In genomic region chr11:1337647-1338007, GRCh38 we compare ENCODE assay signal across 12 cellular contexts. TPM values are rescaled to one million over a fixed set of nuclear protein-coding genes. Genes with fewer than 3 reads are reported as not detected.
DNase-seq lines count a peak whose midpoint lies in the region; ATAC-seq lines count a peak whose summit lies in the region.
"Had no signal": no experiment of that assay in that cellular context is flagged by ENCODE, and none has a peak within 500 bp of the region (broad histone marks: within the 10 kb centered on the region; RNA-seq: fewer than 3 reads in every experiment).

No MANE protein-coding gene starts in this region.

- H3K27ac ChIP-seq in iPS DF 6.9 (ENCODE audit: low read length): no peak overlapping the region
- H3K27ac ChIP-seq: SJSA1 had no signal

- peaks cover 3% of the 10 kb centered on the region for H3K36me3 Mint-ChIP-seq in T-helper 1 cell treated with Interleukin-12 subunit alpha and Interleukin-12 subunit beta and Interleukin-4 antibody, amounts not matched to agents 30 μg/mL and 1 μg/mL, for 36 hours (ENCODE audit: low read depth)
- H3K36me3 Mint-ChIP-seq in activated CD8-positive, alpha-beta memory T cell treated with anti-CD3 and anti-CD28 coated beads, Interleukin-2, amount 10 ng/mL, durations not matched to agents 7 days and 5 days: peaks cover 3% of the 10 kb centered on the region
- H3K36me3 Mint-ChIP-seq in stimulated activated memory B cell treated with anti-CD40 and anti-IgM and Interleukin-4, amounts not matched to agents 10 μg/mL and 1 μg/mL and 100 μg/mL, for 72 hours: peaks cover 10% of the 10 kb centered on the region

- H3K36me3 ChIP-seq in iPS DF 6.9 (ENCODE audit: control insufficient read depth, insufficient read depth, low read length): no peaks in the 10 kb centered on the region
- H3K36me3 ChIP-seq: SJSA1 had no signal

- peaks cover 12% of the 10 kb centered on the region for H3K4me1 Mint-ChIP-seq in T-helper 1 cell treated with Interleukin-12 subunit alpha and Interleukin-12 subunit beta and Interleukin-4 antibody, amounts not matched to agents 30 μg/mL and 1 μg/mL, for 36 hours (ENCODE audit: low read depth)
- peaks cover 12% of the 10 kb centered on the region for H3K4me1 Mint-ChIP-seq in activated CD8-positive, alpha-beta memory T cell treated with anti-CD3 and anti-CD28 coated beads, Interleukin-2, amount 10 ng/mL, durations not matched to agents 7 days and 5 days
- H3K4me1 Mint-ChIP-seq in stimulated activated memory B cell treated with anti-CD40 and anti-IgM and Interleukin-4, amounts not matched to agents 10 μg/mL and 1 μg/mL and 100 μg/mL, for 72 hours: peaks cover 18% of the 10 kb centered on the region

- no peaks in the 10 kb centered on the region for H3K9me3 ChIP-seq in iPS DF 6.9 (ENCODE audit: control insufficient read depth, insufficient read depth, low read length)
- H3K9me3 ChIP-seq: SJSA1 had no signal

- CTCF ChIA-PET in activated CD8-positive, alpha-beta memory T cell treated with anti-CD3 and anti-CD28 coated beads, Interleukin-2, amount 10 ng/mL, durations not matched to agents 7 days and 5 days (lab: Charles Lee): no interaction called here

- ATAC-seq in activated CD8-positive, alpha-beta memory T cell treated with anti-CD3 and anti-CD28 coated beads, Interleukin-2, amount 10 ng/mL, durations not matched to agents 7 days and 5 days: no peak
- ATAC-seq in stimulated activated memory B cell treated with anti-CD40 and anti-IgM and Interleukin-4, amounts not matched to agents 10 μg/mL and 1 μg/mL and 100 μg/mL, for 72 hours: peak; percentile 53
- ATAC-seq in GM19452 (IDR thresholded peaks at IDR 0.05; ENCODE audit: unreplicated experiment): no peak

- peak overlapping the region; percentile 73 for H3K4me3 Mint-ChIP-seq in T-helper 1 cell treated with Interleukin-12 subunit alpha and Interleukin-12 subunit beta and Interleukin-4 antibody, amounts not matched to agents 30 μg/mL and 1 μg/mL, for 36 hours
- peak overlapping the region; percentile 62 for H3K4me3 Mint-ChIP-seq in activated CD8-positive, alpha-beta memory T cell treated with anti-CD3 and anti-CD28 coated beads, Interleukin-2, amount 10 ng/mL, durations not matched to agents 7 days and 5 days
- H3K4me3 Mint-ChIP-seq in stimulated activated memory B cell treated with anti-CD40 and anti-IgM and Interleukin-4, amounts not matched to agents 10 μg/mL and 1 μg/mL and 100 μg/mL, for 72 hours: peak overlapping the region; percentile 56

- H3K27me3 ChIP-seq in iPS DF 6.9 (ENCODE audit: control insufficient read depth, insufficient read depth, low read length): peaks cover 7% of the 10 kb centered on the region
- H3K27me3 ChIP-seq: SJSA1 had no signal

- H3K4me1 ChIP-seq in iPS DF 6.9 (ENCODE audit: control insufficient read depth, insufficient read depth, low read length): peaks cover 3% of the 10 kb centered on the region; the same call in 1 of the 2 replicates

- H3K9me3 Mint-ChIP-seq in T-helper 1 cell treated with Interleukin-12 subunit alpha and Interleukin-12 subunit beta and Interleukin-4 antibody, amounts not matched to agents 30 μg/mL and 1 μg/mL, for 36 hours: no peaks in the 10 kb centered on the region
- H3K9me3 Mint-ChIP-seq in activated CD8-positive, alpha-beta memory T cell treated with anti-CD3 and anti-CD28 coated beads, Interleukin-2, amount 10 ng/mL, durations not matched to agents 7 days and 5 days (ENCODE audit: low read depth): peaks cover 6% of the 10 kb centered on the region
- H3K9me3 Mint-ChIP-seq in stimulated activated memory B cell treated with anti-CD40 and anti-IgM and Interleukin-4, amounts not matched to agents 10 μg/mL and 1 μg/mL and 100 μg/mL, for 72 hours: peaks cover 9% of the 10 kb centered on the region

- peak overlapping the region; percentile 42; the same call in 1 of the 2 replicates for H3K4me3 ChIP-seq in iPS DF 6.9 (ENCODE audit: low read length)
- H3K4me3 ChIP-seq: SJSA1 had no signal

- H3K27me3 Mint-ChIP-seq in T-helper 1 cell treated with Interleukin-12 subunit alpha and Interleukin-12 subunit beta and Interleukin-4 antibody, amounts not matched to agents 30 μg/mL and 1 μg/mL, for 36 hours (ENCODE audit: low read depth): peaks cover 7% of the 10 kb centered on the region
- peaks cover 12% of the 10 kb centered on the region for H3K27me3 Mint-ChIP-seq in activated CD8-positive, alpha-beta memory T cell treated with anti-CD3 and anti-CD28 coated beads, Interleukin-2, amount 10 ng/mL, durations not matched to agents 7 days and 5 days
- H3K27me3 Mint-ChIP-seq in stimulated activated memory B cell treated with anti-CD40 and anti-IgM and Interleukin-4, amounts not matched to agents 10 μg/mL and 1 μg/mL and 100 μg/mL, for 72 hours: no peaks in the 10 kb centered on the region

- WGBS in iPS DF 6.9 (ENCODE audit: insufficient coverage, insufficient read length): no CpG with 5 or more reads among the region's 25 CpGs

- peak overlapping the region; percentile 69 for H3K27ac Mint-ChIP-seq in T-helper 1 cell treated with Interleukin-12 subunit alpha and Interleukin-12 subunit beta and Interleukin-4 antibody, amounts not matched to agents 30 μg/mL and 1 μg/mL, for 36 hours
- peak overlapping the region; percentile 65 for H3K27ac Mint-ChIP-seq in activated CD8-positive, alpha-beta memory T cell treated with anti-CD3 and anti-CD28 coated beads, Interleukin-2, amount 10 ng/mL, durations not matched to agents 7 days and 5 days
- H3K27ac Mint-ChIP-seq in stimulated activated memory B cell treated with anti-CD40 and anti-IgM and Interleukin-4, amounts not matched to agents 10 μg/mL and 1 μg/mL and 100 μg/mL, for 72 hours: peak overlapping the region; percentile 44

- DNase-seq in T-helper 1 cell (no peak), iPS DF 6.9 (ENCODE audit: low read depth, low spot score) (no peak)
- DNase-seq in activated CD8-positive, alpha-beta memory T cell treated with anti-CD3 and anti-CD28 coated beads, Interleukin-2, amount 10 ng/mL, durations not matched to agents 7 days and 5 days: no peak
- no peak for DNase-seq in central memory CD4-positive, alpha-beta T cell
- no peak for DNase-seq in stimulated activated CD4-positive, alpha-beta T cell treated with anti-CD3 and anti-CD28 coated beads, Interleukin-4, amount 100 ng/mL, for 24 hours
- DNase-seq: 8988T, NCI-H526 treated with DMSO at 0.1 percent for 48 hours had no signal

RNA-seq across cellular contexts. Expression of gene TOLLIP, which starts 28.2 kb away (rescaled TPM):
- 10 to 100 TPM; 33.3 to 35.8 TPM for total RNA-seq in activated CD8-positive, alpha-beta memory T cell treated with anti-CD3 and anti-CD28 coated beads, Interleukin-2, amount 10 ng/mL, durations not matched to agents 7 days and 5 days

RNA-seq across cellular contexts. Expression of gene BRSK2, which starts 52.1 kb away (rescaled TPM):
- under 1 TPM in 1 of 2 experiments, not detected in 1; 0.40 TPM for total RNA-seq in activated CD8-positive, alpha-beta memory T cell treated with anti-CD3 and anti-CD28 coated beads, Interleukin-2, amount 10 ng/mL, durations not matched to agents 7 days and 5 days
- total RNA-seq: bronchial epithelial cell had no signal
